Comparison of ENCODE assay signal across 12 cellular contexts in genomic region chr4:124641715-124642380, GRCh38.
A peak's percentile ranks its signal among the peaks of the same experiment; 100 is the strongest.
DNase-seq lines count a peak whose midpoint lies in the region; ATAC-seq and TF ChIP-seq lines count a peak whose summit lies in the region.
"Had no signal": no experiment of that assay in that cellular context is flagged by ENCODE, and none has a peak within 500 bp of the region (broad histone marks: within the 10 kb centered on the region; RNA-seq: fewer than 3 reads in every experiment).

No MANE protein-coding gene starts in this region.

- H3K27ac Mint-ChIP-seq in activated T-helper 2 cell treated with anti-CD3 and anti-CD28 coated beads, Interferon-gamma antibody, Interleukin-2, Interleukin-4, amounts not matched to agents 10 μg/mL and 5 μg/mL and 100 μg/mL, durations not matched to agents 14 hours and 24 hours and 36 hours = no peak overlapping the region
- H3K27ac Mint-ChIP-seq: activated B cell treated with CpG ODN at 0.5 μM for 24 hours, IgD-negative memory B cell had no signal

- H3K4me2 ChIP-seq in BLaER1 treated with 17β-estradiol and CSF1 and Interleukin-3, amounts not matched to agents 10 nM and 100 nM = peak overlapping the region in 6 of 11 experiments; percentile 22 to 74 (median 40); a peak in 7 of 22 replicates
- peak overlapping the region; percentile 67 for H3K4me2 ChIP-seq in PC-3 (ENCODE audit: low read length)

- no peaks in the 10 kb centered on the region for H3K36me3 ChIP-seq in BLaER1 treated with 17β-estradiol and CSF1 and Interleukin-3, amounts not matched to agents 10 nM and 100 nM
- H3K36me3 ChIP-seq in PC-3 (ENCODE audit: low read depth, low read length) = no peaks in the 10 kb centered on the region
- H3K36me3 ChIP-seq: right lobe of liver had no signal

- H3K27me3 Mint-ChIP-seq in activated T-helper 2 cell treated with anti-CD3 and anti-CD28 coated beads, Interferon-gamma antibody, Interleukin-2, Interleukin-4, amounts not matched to agents 10 μg/mL and 5 μg/mL and 100 μg/mL, durations not matched to agents 14 hours and 24 hours and 36 hours (ENCODE audit: low read depth) = no peaks in the 10 kb centered on the region
- H3K27me3 Mint-ChIP-seq: activated B cell treated with CpG ODN at 0.5 μM for 24 hours, IgD-negative memory B cell had no signal

- H3K4me3 ChIP-seq in BLaER1 treated with 17β-estradiol and CSF1 and Interleukin-3, amounts not matched to agents 10 nM and 100 nM = no peak overlapping the region
- H3K4me3 ChIP-seq in PC-3 (ENCODE audit: low read length) = no peak overlapping the region; the same call in 1 of the 2 replicates
- H3K4me3 ChIP-seq in fibroblast of mammary gland (ENCODE audit: control insufficient read depth, low read depth, low read length) = no peak overlapping the region
- H3K4me3 ChIP-seq: right lobe of liver, tibial artery had no signal

- intact Hi-C loops in PC-3 (cut with micrococcal nuclease) = loop anchor here (5.0 kb wide), 1 partner anchor 215 kb away; no protein-coding TSS in a partner anchor
- intact Hi-C loops in activated T-helper 2 cell treated with anti-CD3 and anti-CD28 coated beads, Interferon-gamma antibody, Interleukin-2, Interleukin-4, amounts not matched to agents 10 μg/mL and 5 μg/mL and 100 μg/mL, durations not matched to agents 14 hours and 24 hours and 36 hours (cut with micrococcal nuclease) = no loop called here

- POLR2A ChIA-PET in PC-3 (lab: Charles Lee; ENCODE audit: unreplicated experiment) = no interaction called here

- no peaks in the 10 kb centered on the region for H3K79me2 ChIP-seq in PC-3 (ENCODE audit: low read length)

- no peaks in the 10 kb centered on the region for H3K27me3 ChIP-seq in BLaER1 treated with 17β-estradiol and CSF1 and Interleukin-3, amounts not matched to agents 10 nM and 100 nM
- no peaks in the 10 kb centered on the region for H3K27me3 ChIP-seq in PC-3 (ENCODE audit: low read length)
- H3K27me3 ChIP-seq: right lobe of liver, tibial artery had no signal

- H3K27ac ChIP-seq in BLaER1 treated with 17β-estradiol and CSF1 and Interleukin-3, amounts not matched to agents 10 nM and 100 nM = peak overlapping the region in 2 of 11 experiments; percentile 13 to 24; a peak in 1 of 22 replicates
- peak overlapping the region; percentile 77 for H3K27ac ChIP-seq in PC-3 (ENCODE audit: low read length)
- H3K27ac ChIP-seq: right lobe of liver, tibial artery had no signal

- no peaks in the 10 kb centered on the region for H3K36me3 Mint-ChIP-seq in activated T-helper 2 cell treated with anti-CD3 and anti-CD28 coated beads, Interferon-gamma antibody, Interleukin-2, Interleukin-4, amounts not matched to agents 10 μg/mL and 5 μg/mL and 100 μg/mL, durations not matched to agents 14 hours and 24 hours and 36 hours (ENCODE audit: low read depth)
- H3K36me3 Mint-ChIP-seq: IgD-negative memory B cell had no signal

- H4K20me1 ChIP-seq in BLaER1 treated with 17β-estradiol and CSF1 and Interleukin-3, amounts not matched to agents 10 nM and 100 nM = no peaks in the 10 kb centered on the region
- H4K20me1 ChIP-seq in PC-3 (ENCODE audit: low read length) = no peaks in the 10 kb centered on the region

- H3K9me2 ChIP-seq in PC-3 (replicated peaks; ENCODE audit: low read length) = no peaks in the 10 kb centered on the region

- H3K9me3 Mint-ChIP-seq in activated T-helper 2 cell treated with anti-CD3 and anti-CD28 coated beads, Interferon-gamma antibody, Interleukin-2, Interleukin-4, amounts not matched to agents 10 μg/mL and 5 μg/mL and 100 μg/mL, durations not matched to agents 14 hours and 24 hours and 36 hours = no peaks in the 10 kb centered on the region

- BruUV-seq in PC-3 (replicated peaks; lab: Mats Ljungman, UMichigan) = no TSS peak

- H3K9me3 ChIP-seq in BLaER1 treated with 17β-estradiol and CSF1 and Interleukin-3, amounts not matched to agents 10 nM and 100 nM (replicated peaks in 1 of 11) = no peaks in the 10 kb centered on the region
- H3K9me3 ChIP-seq in PC-3 (ENCODE audit: low read length) = no peaks in the 10 kb centered on the region
- H3K9me3 ChIP-seq: right lobe of liver, tibial artery had no signal

- DNase-seq in PC-3 (peak; percentile 93), fibroblast of mammary gland (ENCODE audit: low read depth) (peak; percentile 95), SK-N-DZ (ENCODE audit: low spot score) (no peak)
- no peak for DNase-seq in activated CD8-positive, alpha-beta memory T cell treated with anti-CD3 and anti-CD28 coated beads, Interleukin-2, amount 50 U/mL, for 48 hours
- no peak for DNase-seq in activated T-helper 2 cell treated with anti-CD3 and anti-CD28 coated beads, Interferon-gamma antibody, Interleukin-2, Interleukin-4, amounts not matched to agents 10 μg/mL and 5 μg/mL and 100 μg/mL, durations not matched to agents 14 hours and 24 hours and 36 hours (ENCODE audit: low spot score)
- DNase-seq: activated B cell treated with CpG ODN at 0.5 μM for 24 hours, right lobe of liver had no signal

- no peak overlapping the region for H3K4me3 Mint-ChIP-seq in activated T-helper 2 cell treated with anti-CD3 and anti-CD28 coated beads, Interferon-gamma antibody, Interleukin-2, Interleukin-4, amounts not matched to agents 10 μg/mL and 5 μg/mL and 100 μg/mL, durations not matched to agents 14 hours and 24 hours and 36 hours (ENCODE audit: low read depth)
- H3K4me3 Mint-ChIP-seq: activated B cell treated with CpG ODN at 0.5 μM for 24 hours, IgD-negative memory B cell had no signal

- H3K4me1 ChIP-seq in BLaER1 treated with 17β-estradiol and CSF1 and Interleukin-3, amounts not matched to agents 10 nM and 100 nM = peaks cover 0 to 27% (median 8%) of the 10 kb centered on the region in 10 experiments; a peak in 11 of 20 replicates
- H3K4me1 ChIP-seq in PC-3 (ENCODE audit: insufficient read depth, low read length) = peaks cover 38% of the 10 kb centered on the region
- H3K4me1 ChIP-seq: right lobe of liver, tibial artery had no signal

- H2AFZ ChIP-seq in PC-3 (ENCODE audit: low read length) = no peak overlapping the region

- CTCF ChIA-PET in PC-3 (lab: Charles Lee) = interaction anchor here (0.6 kb wide), 2 partner anchors 69 to 730 kb away, joined by 3 to 8 read pairs; no protein-coding TSS in a partner anchor

- no peak overlapping the region for H3K9ac ChIP-seq in BLaER1 treated with 17β-estradiol and CSF1 and Interleukin-3, amounts not matched to agents 10 nM and 100 nM
- H3K9ac ChIP-seq in PC-3 (ENCODE audit: low read length) = no peak overlapping the region

- no peaks in the 10 kb centered on the region for H3K4me1 Mint-ChIP-seq in activated T-helper 2 cell treated with anti-CD3 and anti-CD28 coated beads, Interferon-gamma antibody, Interleukin-2, Interleukin-4, amounts not matched to agents 10 μg/mL and 5 μg/mL and 100 μg/mL, durations not matched to agents 14 hours and 24 hours and 36 hours (ENCODE audit: low read depth)
- H3K4me1 Mint-ChIP-seq: activated B cell treated with CpG ODN at 0.5 μM for 24 hours, IgD-negative memory B cell had no signal

- no peaks in the 10 kb centered on the region for H3F3A ChIP-seq in PC-3 (ENCODE audit: low read length, unreplicated experiment)

- ATAC-seq in HG02870 (IDR thresholded peaks at IDR 0.05; ENCODE audit: unreplicated experiment) (peak; percentile 53), PC-3 (peak; percentile 75), GM19452 (IDR thresholded peaks at IDR 0.05; ENCODE audit: unreplicated experiment) (no peak)

- TF ChIP-seq CTCF in PC-3 (conservative IDR thresholded peaks at IDR 0.05; ENCODE audit: low read depth, low read length) (no peak), fibroblast of mammary gland (conservative IDR thresholded peaks at IDR 0.05; ENCODE audit: control insufficient read depth, insufficient read depth, low read depth, low read length) (no peak)

Comparison
In these comparisons a context has a peak if more than half of its experiments do, and no peak if none do; other contexts are left out.
1. DNase-seq: peak in PC-3 (single experiment) and fibroblast of mammary gland (single experiment); none in activated CD8-positive, alpha-beta memory T cell treated with anti-CD3 and anti-CD28 coated beads, Interleukin-2, amount 50 U/mL, for 48 hours (single experiment), SK-N-DZ (single experiment) and activated T-helper 2 cell treated with anti-CD3 and anti-CD28 coated beads, Interferon-gamma antibody, Interleukin-2, Interleukin-4, amounts not matched to agents 10 μg/mL and 5 μg/mL and 100 μg/mL, durations not matched to agents 14 hours and 24 hours and 36 hours (single experiment).